In the genomic region with DNA sequence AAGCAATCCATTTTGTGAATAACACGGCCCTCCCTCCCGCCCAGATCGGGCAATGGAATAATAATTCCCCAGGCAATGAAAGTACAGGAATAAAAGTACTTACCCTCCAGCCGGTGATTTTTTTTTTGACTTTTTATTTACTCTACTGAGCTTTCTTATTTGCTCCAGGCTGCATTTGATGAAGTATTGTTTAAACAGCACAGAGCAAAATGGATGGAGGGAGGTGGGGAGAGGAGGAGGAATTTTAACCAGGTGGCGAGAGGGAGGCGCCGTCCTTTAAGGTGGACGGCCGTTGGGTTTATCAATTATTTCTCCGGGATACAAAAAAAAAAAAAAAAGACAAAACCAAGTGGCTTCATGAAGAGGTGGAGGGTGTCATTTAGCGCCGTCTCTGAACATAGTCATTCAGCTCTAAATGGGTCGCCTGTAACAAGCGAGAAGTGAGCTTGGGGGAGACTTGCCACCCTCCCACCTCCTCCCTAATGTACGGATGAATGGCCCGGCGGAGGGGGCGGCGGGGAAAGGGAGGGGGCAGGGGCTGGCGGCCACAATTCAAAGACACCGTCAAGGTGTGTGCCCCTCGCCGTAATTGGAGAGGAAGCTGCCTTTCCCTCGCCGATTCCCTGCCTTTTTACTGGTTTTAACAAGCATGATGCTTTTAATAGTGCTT, we compare ENCODE assay signal across 17 cellular contexts.
A peak's percentile ranks its signal among the peaks of the same experiment; 100 is the strongest.
DNase-seq lines count a peak whose midpoint lies in the region; ATAC-seq and TF ChIP-seq lines count a peak whose summit lies in the region.
"Had no signal": no experiment of that assay in that cellular context is flagged by ENCODE, and none has a peak within 500 bp of the region (broad histone marks: within the 10 kb centered on the region; RNA-seq: fewer than 3 reads in every experiment).

No MANE protein-coding gene starts in this region.

- H3K4me3 Mint-ChIP-seq in brain (peak overlapping the region; percentile 43 to 76 (median 66)), nephron (peak overlapping the region; percentile 33 to 73 (median 62)), HFFc6 (no peak overlapping the region)

- H3K9me3 ChIP-seq in psoas muscle, result no peaks in the 10 kb centered on the region
- H3K9me3 ChIP-seq: Caco-2, colonic mucosa, right atrium auricular region had no signal

- DNase-seq in COLO668 (lab: John Stamatoyannopoulos, UW; ENCODE audit: unreplicated experiment), result peak; percentile 1
- peak; percentile 96 for DNase-seq in NCI-H146 (lab: John Stamatoyannopoulos, UW)
- no peak for DNase-seq in LoVo (ENCODE audit: low spot score)
- no peak for DNase-seq in HFFc6
- DNase-seq in GM10248 (ENCODE audit: extremely low spot score), result no peak
- no peak for DNase-seq in psoas muscle
- DNase-seq: activated CD8-positive, alpha-beta memory T cell treated with anti-CD3 and anti-CD28 coated beads for 24 hours; Caco-2; colonic mucosa; hippocampal formation; left ventricle myocardium superior; MM.1S; naive B cell; NCI-H524 had no signal

- H3K9me3 Mint-ChIP-seq in brain (peaks cover 7 to 21% (median 10%) of the 10 kb centered on the region in 5 experiments), nephron (peaks cover 10% of the 10 kb centered on the region), HFFc6 (peaks cover 21% of the 10 kb centered on the region)

- peaks cover 68% of the 10 kb centered on the region for H3K27me3 Mint-ChIP-seq in brain
- H3K27me3 Mint-ChIP-seq in nephron (ENCODE audit: low read depth), result peaks cover 61% of the 10 kb centered on the region
- peaks cover 7% of the 10 kb centered on the region for H3K27me3 Mint-ChIP-seq in HFFc6 (ENCODE audit: insufficient read depth)

- intact Hi-C loops in psoas muscle (cut with DNase I), result no loop called here

- H3K36me3 Mint-ChIP-seq in brain (peaks cover 5% of the 10 kb centered on the region), nephron (ENCODE audit: low read depth) (no peaks in the 10 kb centered on the region), HFFc6 (ENCODE audit: low read depth) (no peaks in the 10 kb centered on the region)

- no peak for ATAC-seq in psoas muscle
- ATAC-seq: left ventricle myocardium superior had no signal

- 15 to 18% (median 16%) methylated on average over 25 of the region's 25 CpGs for WGBS in psoas muscle, 3 donors

- H3K4me3 ChIP-seq in psoas muscle, result no peak overlapping the region
- H3K4me3 ChIP-seq: colonic mucosa, right atrium auricular region had no signal

- H3K4me1 Mint-ChIP-seq in brain, result peaks cover 15% of the 10 kb centered on the region
- peaks cover 13% of the 10 kb centered on the region for H3K4me1 Mint-ChIP-seq in nephron
- H3K4me1 Mint-ChIP-seq in HFFc6 (ENCODE audit: low read depth), result no peaks in the 10 kb centered on the region
- H3K4me1 Mint-ChIP-seq: naive B cell had no signal

- TF ChIP-seq CTCF in brain (conservative IDR thresholded peaks at IDR 0.05) (no peak), nephron (IDR thresholded peaks at IDR 0.05; ENCODE audit: unreplicated experiment in 3 of 3) (no peak), HFFc6 (IDR thresholded peaks at IDR 0.05) (no peak), GM10248 (IDR thresholded peaks at IDR 0.05; ENCODE audit: control extremely low read depth, extremely low read depth, low read depth, missing control alignments) (no peak), psoas muscle (IDR thresholded peaks at IDR 0.05) (no peak)

- H3K27ac Mint-ChIP-seq in brain (peak overlapping the region in 1 of 5 experiments; percentile 62), nephron (no peak overlapping the region), HFFc6 (no peak overlapping the region)
- H3K27ac Mint-ChIP-seq: naive B cell had no signal

- H3K27ac ChIP-seq in psoas muscle, result no peak overlapping the region
- H3K27ac ChIP-seq: colonic mucosa, right atrium auricular region had no signal

- H3K27me3 ChIP-seq in psoas muscle (ENCODE audit: insufficient read depth in 3 of 3, low read length in 2 of 3), result peaks cover 0 to 13% (median 3%) of the 10 kb centered on the region in 3 donors
- H3K27me3 ChIP-seq: right atrium auricular region had no signal

- H3K4me1 ChIP-seq in psoas muscle, result no peaks in the 10 kb centered on the region
- H3K4me1 ChIP-seq: Caco-2, colonic mucosa, right atrium auricular region had no signal

- POLR2A ChIA-PET in GM10248 (lab: Yijun Ruan, JAX), result no interaction called here

- CTCF ChIA-PET in GM10248 (lab: Yijun Ruan, JAX), result interaction anchor here (1.1 to 1.7 kb wide), 2 partner anchors 27 to 33 kb away, joined by 4 to 5 read pairs; no protein-coding TSS in a partner anchor

- no peaks in the 10 kb centered on the region for H3K36me3 ChIP-seq in psoas muscle (ENCODE audit: insufficient read depth in 1 of 2, low read depth in 1 of 2)
- H3K36me3 ChIP-seq: colonic mucosa, right atrium auricular region had no signal

Comparison
In these comparisons a context has a peak if more than half of its experiments do, and no peak if none do; other contexts are left out.
1. DNase-seq: peak in COLO668 (single experiment) and NCI-H146 (single experiment); none in LoVo (single experiment), HFFc6 (single experiment), GM10248 (single experiment) and psoas muscle (0 of 2).